Comparison of ENCODE assay signal across 8 cellular contexts in the genomic region with DNA sequence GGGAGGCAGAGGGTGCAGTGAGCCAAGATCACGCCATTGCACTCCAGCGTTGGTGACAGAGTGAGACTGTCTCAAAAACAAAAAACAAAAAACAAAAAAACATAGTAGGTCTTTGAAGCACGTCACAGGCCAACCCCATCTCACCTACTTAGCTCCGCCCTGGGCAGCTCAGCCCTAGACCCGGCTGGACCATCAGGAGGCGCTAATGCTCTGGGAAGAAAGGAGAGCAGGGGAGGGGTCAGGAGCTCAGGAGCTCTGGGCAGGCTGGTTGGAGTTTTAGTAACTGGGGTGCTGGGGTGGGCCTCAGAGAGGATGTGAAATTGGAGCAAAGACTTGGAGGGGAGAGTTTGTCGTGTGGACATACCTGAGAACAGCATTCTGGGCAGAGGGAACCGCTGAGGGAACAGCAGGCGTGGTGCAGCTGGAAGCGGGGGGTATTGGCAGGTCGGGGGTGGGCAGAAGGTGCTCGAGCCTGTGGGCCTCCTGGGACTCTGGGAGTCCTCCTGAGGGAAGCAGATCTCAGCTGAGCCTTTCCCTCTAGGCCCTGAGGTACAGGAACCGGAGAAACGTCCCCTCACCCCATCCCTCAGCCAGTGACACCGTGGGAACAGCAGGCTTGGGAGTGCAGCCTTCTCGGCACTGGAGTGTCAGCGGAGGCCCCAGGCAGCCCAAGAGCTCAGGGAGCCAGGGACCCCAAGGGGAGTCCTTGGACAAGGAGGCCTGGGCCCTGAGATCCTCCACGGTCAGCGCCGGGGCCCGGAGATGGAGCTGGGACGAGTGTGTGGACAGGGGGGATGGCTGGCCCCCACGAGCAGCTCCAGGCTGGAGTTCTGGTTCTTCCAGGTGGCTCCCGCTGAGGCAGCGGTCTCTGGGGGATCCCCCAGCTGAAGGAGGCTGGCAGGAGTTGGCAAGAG. TPM values are rescaled to one million over a fixed set of nuclear protein-coding genes. Genes with fewer than 3 reads are reported as not detected.
DNase-seq lines count a peak whose midpoint lies in the region; ATAC-seq and TF ChIP-seq lines count a peak whose summit lies in the region.

No MANE protein-coding gene starts in this region.

- no peaks in the 10 kb centered on the region for H3K27me3 Mint-ChIP-seq in CD4-positive, alpha-beta memory T cell
- H3K27me3 Mint-ChIP-seq in nephron progenitor cell (ENCODE audit: low read depth, poor library complexity): peaks cover 4% of the 10 kb centered on the region

- H3K9me2 ChIP-seq in OCI-LY1 (ENCODE audit: low read depth, low read length): no peaks in the 10 kb centered on the region

- no peaks in the 10 kb centered on the region for H4K20me1 ChIP-seq in OCI-LY1 (ENCODE audit: insufficient read depth, low read length)

- H3K36me3 Mint-ChIP-seq in CD4-positive, alpha-beta memory T cell: peaks cover under 1 to 18% of the 10 kb centered on the region in 2 donors
- peaks cover under 1% of the 10 kb centered on the region for H3K36me3 Mint-ChIP-seq in nephron progenitor cell (ENCODE audit: low read depth)

- CTCF ChIA-PET in CD4-positive, alpha-beta memory T cell (lab: Charles Lee; ENCODE audit: partially characterized antibody): interaction anchor here (1.0 to 4.3 kb wide), 3 partner anchors 39 to 150 kb away, joined by 3 to 21 read pairs (median 3); partner anchors contain the start of genes FERMT3, PRDX5 and TRMT112

- H3K27ac ChIP-seq in CD4-positive, alpha-beta memory T cell (ENCODE audit: low read depth, low read length): no peak overlapping the region
- H3K27ac ChIP-seq in OCI-LY1 (ENCODE audit: low read depth, low read length, poor library complexity, severe bottlenecking) (no peak overlapping the region), body of pancreas (no peak overlapping the region)

- H3K4me1 Mint-ChIP-seq in CD4-positive, alpha-beta memory T cell: peaks cover 15 to 35% (median 23%) of the 10 kb centered on the region in 4 donors
- H3K4me1 Mint-ChIP-seq in nephron progenitor cell: peaks cover 35% of the 10 kb centered on the region

- intact Hi-C loops in CD4-positive, alpha-beta memory T cell (cut with micrococcal nuclease): loop anchor here (5.0 kb wide), 1 partner anchor 39 kb away; the partner anchor contains the start of genes PRDX5 and TRMT112
- intact Hi-C loops in body of pancreas (cut with DNase I): no loop called here

- H3K4me3 Mint-ChIP-seq in CD4-positive, alpha-beta memory T cell: peak overlapping the region in 7 of 8 donors; percentile 31 to 74 (median 68)
- peak overlapping the region; percentile 69 for H3K4me3 Mint-ChIP-seq in nephron progenitor cell

- no peak overlapping the region for H3K4me2 ChIP-seq in OCI-LY1 (ENCODE audit: low read length)

- ATAC-seq in body of pancreas: no peak
- no peak for ATAC-seq in GM19455 (IDR thresholded peaks at IDR 0.05; ENCODE audit: unreplicated experiment)
- no peak for ATAC-seq in GM18502 (IDR thresholded peaks at IDR 0.05; ENCODE audit: poor library complexity, unreplicated experiment)

- H3K9me3 ChIP-seq in CD4-positive, alpha-beta memory T cell (ENCODE audit: control insufficient read depth in 1 of 2, low read length in 2 of 2): no peaks in the 10 kb centered on the region
- no peaks in the 10 kb centered on the region for H3K9me3 ChIP-seq in OCI-LY1 (ENCODE audit: low read length)
- no peaks in the 10 kb centered on the region for H3K9me3 ChIP-seq in body of pancreas

- no peaks in the 10 kb centered on the region for H3F3A ChIP-seq in OCI-LY1 (ENCODE audit: insufficient read depth, low read length)

- H3K4me1 ChIP-seq in CD4-positive, alpha-beta memory T cell (ENCODE audit: insufficient read depth, low read length): peaks cover 30% of the 10 kb centered on the region
- H3K4me1 ChIP-seq in OCI-LY1 (ENCODE audit: insufficient read depth, low read length, severe bottlenecking): peaks cover 26% of the 10 kb centered on the region
- peaks cover 50% of the 10 kb centered on the region for H3K4me1 ChIP-seq in body of pancreas

- 65 to 75% methylated on average over 12 to 25 of the region's 25 CpGs for WGBS in body of pancreas, 2 donors

- H3K4me3 ChIP-seq in CD4-positive, alpha-beta memory T cell (ENCODE audit: low read length in 2 of 2): no peak overlapping the region
- H3K4me3 ChIP-seq in OCI-LY1 (ENCODE audit: low read depth, low read length, poor library complexity, severe bottlenecking): no peak overlapping the region
- H3K4me3 ChIP-seq in body of pancreas: no peak overlapping the region

- POLR2A ChIA-PET in CD4-positive, alpha-beta memory T cell (lab: Charles Lee; ENCODE audit: partially characterized antibody): interaction anchor here (0.9 to 7.7 kb wide), 3 partner anchors 16 to 332 kb away, joined by 3 to 69 read pairs (median 38); partner anchors contain the start of genes CCDC88B, PRDX5 and TRMT112

- H2AFZ ChIP-seq in OCI-LY1 (ENCODE audit: low read length): no peak overlapping the region

- peaks cover 8% of the 10 kb centered on the region for H3K36me3 ChIP-seq in CD4-positive, alpha-beta memory T cell (ENCODE audit: insufficient read depth, low read length)
- peaks cover 33% of the 10 kb centered on the region; the same call in 1 of the 2 replicates for H3K36me3 ChIP-seq in OCI-LY1 (ENCODE audit: insufficient read depth, low read length)
- peaks cover 0 to 2% of the 10 kb centered on the region in 2 donors for H3K36me3 ChIP-seq in body of pancreas (replicated peaks in 1 of 2; ENCODE audit: insufficient read depth in 1 of 2, low read depth in 2 of 2)

- TF ChIP-seq POLR2A in body of pancreas (IDR thresholded peaks at IDR 0.05): no peak

- H3K9me3 Mint-ChIP-seq in CD4-positive, alpha-beta memory T cell: no peaks in the 10 kb centered on the region
- no peaks in the 10 kb centered on the region for H3K9me3 Mint-ChIP-seq in nephron progenitor cell

- no peaks in the 10 kb centered on the region for H3K79me2 ChIP-seq in OCI-LY1 (ENCODE audit: insufficient read depth, low read length)

- H3K27me3 ChIP-seq in CD4-positive, alpha-beta memory T cell (ENCODE audit: insufficient read depth, low read length): no peaks in the 10 kb centered on the region
- H3K27me3 ChIP-seq in OCI-LY1 (ENCODE audit: insufficient read depth, low read length): no peaks in the 10 kb centered on the region
- no peaks in the 10 kb centered on the region for H3K27me3 ChIP-seq in body of pancreas

- H3K9ac ChIP-seq in OCI-LY1 (ENCODE audit: low read length): no peak overlapping the region

- peak in 1 of 5 donors; percentile 19 for DNase-seq in CD4-positive, alpha-beta memory T cell
- peak; percentile 59 to 63 (median 60) for DNase-seq in body of pancreas
- DNase-seq in nephron progenitor cell: peak; percentile 74
- DNase-seq in activated CD4-positive, CD25-positive, alpha-beta regulatory T cell treated with anti-CD3 and anti-CD28 coated beads, Interleukin-2, amount 50 U/mL, for 72 hours: no peak

- H3K27ac Mint-ChIP-seq in CD4-positive, alpha-beta memory T cell: peak overlapping the region in 4 of 7 donors; percentile 19 to 80 (median 72)
- peak overlapping the region; percentile 27 for H3K27ac Mint-ChIP-seq in nephron progenitor cell

- TF ChIP-seq CTCF in GM12874 (IDR thresholded peaks at IDR 0.05; ENCODE audit: insufficient read depth, low read depth, low read length) (peak; percentile 38), OCI-LY1 (IDR thresholded peaks at IDR 0.05; ENCODE audit: low read length) (peak; percentile 66), body of pancreas (IDR thresholded peaks at IDR 0.05) (peak in 5 of 7 experiments; percentile 14 to 44 (median 38)), nephron progenitor cell (IDR thresholded peaks at IDR 0.05) (peak; percentile 45)

RNA-seq across cellular contexts. Expression of gene RPS6KA4, which starts 2.2 kb away (rescaled TPM):
- 10 to 100 TPM; 33.9 to 38.7 TPM for total RNA-seq in CD4-positive, alpha-beta memory T cell
- polyA plus RNA-seq in CD4-positive, alpha-beta memory T cell: 10 to 100 TPM in 1 of 2 donors, 1 to 10 TPM in 1; 6.7 to 12.5 TPM
- 10 to 100 TPM; 13.0 to 22.7 TPM for total RNA-seq in body of pancreas

RNA-seq across cellular contexts. Expression of gene CCDC88B, which starts 16.8 kb away (rescaled TPM):
- total RNA-seq in CD4-positive, alpha-beta memory T cell: 10 to 100 TPM; 68.3 to 73.0 TPM
- polyA plus RNA-seq in CD4-positive, alpha-beta memory T cell: 10 to 100 TPM in 1 of 2 donors, 1 to 10 TPM in 1; 6.8 to 39.5 TPM
- total RNA-seq in body of pancreas: 10 to 100 TPM in 1 of 2 donors, 1 to 10 TPM in 1; 8.8 to 16.2 TPM

RNA-seq across cellular contexts. Expression of gene PRDX5, which starts 38.8 kb away (rescaled TPM):
- 10 to 100 TPM; 57.6 to 58.7 TPM for total RNA-seq in CD4-positive, alpha-beta memory T cell
- polyA plus RNA-seq in CD4-positive, alpha-beta memory T cell: 100 to 1,000 TPM; 164 to 251 TPM
- total RNA-seq in body of pancreas: 100 to 1,000 TPM; 108 to 224 TPM

RNA-seq across cellular contexts. Expression of gene TRMT112, which starts 39.4 kb away (rescaled TPM):
- 100 to 1,000 TPM; 171 to 174 TPM for total RNA-seq in CD4-positive, alpha-beta memory T cell
- polyA plus RNA-seq in CD4-positive, alpha-beta memory T cell: 100 to 1,000 TPM; 413 to 516 TPM
- total RNA-seq in body of pancreas: 100 to 1,000 TPM; 170 to 223 TPM

RNA-seq across cellular contexts. Expression of gene ESRRA, which starts 51.4 kb away (rescaled TPM):
- 10 to 100 TPM; 29.5 to 31.9 TPM for total RNA-seq in CD4-positive, alpha-beta memory T cell
- polyA plus RNA-seq in CD4-positive, alpha-beta memory T cell: 10 to 100 TPM in 1 of 2 donors, 1 to 10 TPM in 1; 4.4 to 12.4 TPM
- total RNA-seq in body of pancreas: 10 to 100 TPM; 51.7 to 63.8 TPM

Comparison
In these comparisons a context has a peak if more than half of its experiments do, and no peak if none do; other contexts are left out.
1. RNA of gene CCDC88B, which starts 16.8 kb away (total RNA-seq): 68.3 to 73.0 TPM in CD4-positive, alpha-beta memory T cell; 8.8 to 16.2 TPM in body of pancreas; every median in the first group is over 4 times any median in the second.
2. Peak in every context shown above with its lines, with median percentiles within 50 percentile points of each other: CTCF ChIP-seq.